Comparison of ENCODE assay signal across 27 cellular contexts in genomic region chr10:60413306-60414012, GRCh38. TPM values are rescaled to one million over a fixed set of nuclear protein-coding genes. Genes with fewer than 3 reads are reported as not detected.
DNase-seq lines count a peak whose midpoint lies in the region; TF ChIP-seq lines count a peak whose summit lies in the region.
"Had no signal": no experiment of that assay in that cellular context is flagged by ENCODE, and none has a peak within 500 bp of the region (broad histone marks: within the 10 kb centered on the region; RNA-seq: fewer than 3 reads in every experiment).

No MANE protein-coding gene starts in this region.

- peaks cover 37% of the 10 kb centered on the region for H3K4me1 ChIP-seq in mammary epithelial cell (ENCODE audit: insufficient read depth, low read length)
- peaks cover 6 to 11% of the 10 kb centered on the region in 2 experiments for H3K4me1 ChIP-seq in trophoblast cell (ENCODE audit: control insufficient read depth in 1 of 2, insufficient read depth in 2 of 2, low read length in 2 of 2)
- H3K4me1 ChIP-seq in SK-N-SH (ENCODE audit: control insufficient read depth in 1 of 2, insufficient read depth in 2 of 2, low read depth in 1 of 2, low read length in 1 of 2), result peaks cover 24 to 35% of the 10 kb centered on the region in 2 experiments
- peaks cover 12% of the 10 kb centered on the region for H3K4me1 ChIP-seq in BE2C
- H3K4me1 ChIP-seq: BLaER1, parathyroid adenoma, spleen had no signal

- H3K14ac ChIP-seq in trophoblast cell (ENCODE audit: low read length), result no peak overlapping the region

- peak overlapping the region; percentile 35 for H4K91ac ChIP-seq in trophoblast cell (ENCODE audit: low read depth, low read length)

- H3K9me3 Mint-ChIP-seq in Calu3 (ENCODE audit: low read depth, unreplicated experiment), result no peaks in the 10 kb centered on the region
- H3K9me3 Mint-ChIP-seq: activated CD4-positive, alpha-beta T cell treated with anti-CD3 and anti-CD28 coated beads, Interleukin-2, amount 10 ng/mL, durations not matched to agents 24 days and 14 days; activated naive CD4-positive, alpha-beta T cell treated with anti-CD3 and anti-CD28 coated beads, Interleukin-2, amount 50 U/mL, for 72 hours had no signal

- H3K4me3 ChIP-seq in mammary epithelial cell (replicated peaks in 1 of 3; ENCODE audit: insufficient read depth in 1 of 3, low read depth in 2 of 3, low read length in 3 of 3) (no peak overlapping the region), trophoblast cell (ENCODE audit: low read depth, low read length) (no peak overlapping the region), lower leg skin (ENCODE audit: low read depth, poor library complexity, severe bottlenecking) (no peak overlapping the region), SK-N-SH (ENCODE audit: low read depth in 2 of 2, low read length in 1 of 2) (no peak overlapping the region), BE2C (ENCODE audit: low read depth, low read length) (no peak overlapping the region)
- H3K4me3 ChIP-seq: BLaER1, hepatocyte, MG63, SJSA1, spleen had no signal

- no peak overlapping the region for H3K23ac ChIP-seq in trophoblast cell (ENCODE audit: low read length)

- DNase-seq in Calu3 (peak; percentile 18), NCI-H524 (lab: John Stamatoyannopoulos, UW) (peak; percentile 49 to 75), mammary epithelial cell (peak; percentile 58), trophoblast cell (peak; percentile 84 to 91), lower leg skin (ENCODE audit: low spot score in 2 of 2) (no peak), SK-N-SH (no peak), BE2C (no peak), DMS153 treated with DMSO at 0.1 percent for 48 hours (lab: John Stamatoyannopoulos, UW; ENCODE audit: unreplicated experiment) (no peak)
- DNase-seq: activated CD4-positive, alpha-beta T cell treated with anti-CD3 and anti-CD28 coated beads, Interleukin-2, amount 10 ng/mL, durations not matched to agents 24 days and 14 days; activated effector memory CD4-positive, alpha-beta T cell treated with Interleukin-2 at 50 U/mL for 16 hours; activated T-cell treated with anti-CD3 and anti-CD28 coated beads, Interleukin-2, amount 50 U/mL, for 1 hour; anterior cingulate cortex; DMS79; KBM-7; mesendoderm; MG63; NCI-H1930; NCI-H774; right cardiac atrium; spleen; stimulated activated CD4-positive, alpha-beta T cell treated with anti-CD3 and anti-CD28 coated beads, Interleukin-2, amount 100 ng/mL, for 24 hours; stimulated activated naive CD8-positive, alpha-beta T cell treated with anti-CD3 and anti-CD28 coated beads, Interleukin-15, Interleukin-2, amounts not matched to agents 100 U/mL and 50 U/mL, for 24 hours had no signal

- H2BK120ac ChIP-seq in trophoblast cell (ENCODE audit: insufficient read depth, low read length, poor library complexity), result no peak overlapping the region

- no peak overlapping the region for H3K18ac ChIP-seq in trophoblast cell (ENCODE audit: low read length)

- H3K79me1 ChIP-seq in trophoblast cell (ENCODE audit: low read length), result peaks cover 10% of the 10 kb centered on the region

- in situ Hi-C loops in mammary epithelial cell (cut with MboI; ENCODE audit: low sequenced_read_pairs in 2 of 2), result no loop called here

- no peak for TF ChIP-seq POLR2A in lower leg skin (IDR thresholded peaks at IDR 0.05)

- no peaks in the 10 kb centered on the region for H3K27me3 Mint-ChIP-seq in Calu3 (ENCODE audit: unreplicated experiment)
- H3K27me3 Mint-ChIP-seq: activated CD4-positive, alpha-beta T cell treated with anti-CD3 and anti-CD28 coated beads, Interleukin-2, amount 10 ng/mL, durations not matched to agents 24 days and 14 days had no signal

- TF ChIP-seq CTCF in Calu3 (IDR thresholded peaks at IDR 0.05; ENCODE audit: unreplicated experiment), result no peak
- no peak for TF ChIP-seq CTCF in mammary epithelial cell (conservative IDR thresholded peaks at IDR 0.05 in 1 of 2, IDR thresholded peaks at IDR 0.05 in 1 of 2; ENCODE audit: extremely low read depth in 1 of 2, insufficient read depth in 1 of 2, low read depth in 1 of 2, low read length in 2 of 2)
- no peak for TF ChIP-seq CTCF in lower leg skin (IDR thresholded peaks at IDR 0.05)
- no peak for TF ChIP-seq CTCF in SK-N-SH (IDR thresholded peaks at IDR 0.05)
- no peak for TF ChIP-seq CTCF in BE2C (IDR thresholded peaks at IDR 0.05; ENCODE audit: low read depth, low read length)

- H3K9me2 ChIP-seq in SK-N-SH, result no peaks in the 10 kb centered on the region

- H2AFZ ChIP-seq in mammary epithelial cell (ENCODE audit: low read depth, low read length), result no peak overlapping the region
- H2AFZ ChIP-seq in trophoblast cell (ENCODE audit: insufficient read depth, low read length, poor library complexity), result no peak overlapping the region
- no peak overlapping the region for H2AFZ ChIP-seq in SK-N-SH (ENCODE audit: low read depth)
- H2AFZ ChIP-seq: hepatocyte, parathyroid adenoma had no signal

- H3K4me1 Mint-ChIP-seq in Calu3 (ENCODE audit: low read depth, unreplicated experiment), result peaks cover 30% of the 10 kb centered on the region

- H2BK5ac ChIP-seq in trophoblast cell (ENCODE audit: low read depth, low read length, poor library complexity), result no peak overlapping the region

- H4K20me1 ChIP-seq in mammary epithelial cell (ENCODE audit: insufficient read depth, low read length), result no peaks in the 10 kb centered on the region
- H4K20me1 ChIP-seq in SK-N-SH (ENCODE audit: insufficient read depth), result no peaks in the 10 kb centered on the region
- H4K20me1 ChIP-seq: BLaER1 had no signal

- WGBS in mammary epithelial cell (ENCODE audit: low coverage, missing lambda C conversion rate), result 96% methylated on average over 2 of the region's 2 CpGs
- no CpG with 5 or more reads among the region's 2 CpGs for WGBS in trophoblast cell (ENCODE audit: extremely low coverage, insufficient coverage, insufficient read length)
- 83 to 85% methylated on average over 2 of the region's 2 CpGs for WGBS in lower leg skin, 2 donors
- 82% methylated on average over 2 of the region's 2 CpGs for WGBS in SK-N-SH (ENCODE audit: low lambda C conversion rate)

- no peak for TF ChIP-seq EP300 in SK-N-SH (IDR thresholded peaks at IDR 0.05; ENCODE audit: borderline replicate concordance in 1 of 2, low read depth in 1 of 2, low read length in 1 of 2)

- no peak overlapping the region for H3K27ac Mint-ChIP-seq in Calu3 (ENCODE audit: unreplicated experiment)
- H3K27ac Mint-ChIP-seq: activated CD4-positive, alpha-beta T cell treated with anti-CD3 and anti-CD28 coated beads, Interleukin-2, amount 10 ng/mL, durations not matched to agents 24 days and 14 days; activated naive CD4-positive, alpha-beta T cell treated with anti-CD3 and anti-CD28 coated beads, Interleukin-2, amount 50 U/mL, for 72 hours had no signal

- H3K79me2 ChIP-seq in mammary epithelial cell (ENCODE audit: insufficient read depth, low read length) (no peaks in the 10 kb centered on the region), trophoblast cell (ENCODE audit: control insufficient read depth, insufficient read depth, low read length, poor library complexity) (no peaks in the 10 kb centered on the region), SK-N-SH (ENCODE audit: insufficient read depth) (no peaks in the 10 kb centered on the region)
- H3K79me2 ChIP-seq: hepatocyte, parathyroid adenoma had no signal

- H3K36me3 ChIP-seq in mammary epithelial cell (ENCODE audit: insufficient read depth, low read length) (no peaks in the 10 kb centered on the region), trophoblast cell (ENCODE audit: control insufficient read depth in 1 of 2, insufficient read depth in 2 of 2, low read length in 2 of 2) (no peaks in the 10 kb centered on the region), SK-N-SH (replicated peaks in 1 of 2; ENCODE audit: control insufficient read depth in 1 of 2, insufficient read depth in 2 of 2, low read length in 1 of 2) (no peaks in the 10 kb centered on the region), BE2C (no peaks in the 10 kb centered on the region)
- H3K36me3 ChIP-seq: BLaER1, MG63, SJSA1, spleen had no signal

- H3K4me3 Mint-ChIP-seq in Calu3 (ENCODE audit: low read depth, unreplicated experiment), result no peak overlapping the region
- H3K4me3 Mint-ChIP-seq: activated CD4-positive, alpha-beta T cell treated with anti-CD3 and anti-CD28 coated beads, Interleukin-2, amount 10 ng/mL, durations not matched to agents 24 days and 14 days had no signal

- H4K8ac ChIP-seq in trophoblast cell (ENCODE audit: low read depth, low read length), result no peak overlapping the region

- CTCF ChIA-PET in Calu3 (lab: Charles Lee) (no interaction called here), mammary epithelial cell (lab: Charles Lee; ENCODE audit: low non-redundant PET) (no interaction called here), SK-N-SH (lab: Yijun Ruan, JAX) (no interaction called here)

- BruUV-seq in Calu3 (replicated peaks; lab: Mats Ljungman, UMichigan), result no TSS peak
- no TSS peak for BruUV-seq in mammary epithelial cell (replicated peaks; lab: Mats Ljungman, UMichigan)

- no peak overlapping the region for H3K27ac ChIP-seq in mammary epithelial cell (ENCODE audit: insufficient read depth, low read depth, low read length)
- no peak overlapping the region for H3K27ac ChIP-seq in trophoblast cell (ENCODE audit: low read depth, low read length)
- H3K27ac ChIP-seq in SK-N-SH (ENCODE audit: low read depth in 2 of 2, low read length in 1 of 2), result peak overlapping the region in 1 of 2 experiments; percentile 97; a peak in 2 of 4 replicates
- H3K27ac ChIP-seq: BLaER1, hepatocyte, parathyroid adenoma, spleen had no signal

- H4K12ac ChIP-seq in trophoblast cell (ENCODE audit: low read depth, low read length), result no peak overlapping the region

- no peak overlapping the region for H3K9ac ChIP-seq in mammary epithelial cell (ENCODE audit: insufficient read depth, low read length)
- no peak overlapping the region for H3K9ac ChIP-seq in trophoblast cell (ENCODE audit: low read length)
- no peak overlapping the region for H3K9ac ChIP-seq in SK-N-SH
- H3K9ac ChIP-seq: BLaER1, parathyroid adenoma had no signal

- H3K9me3 ChIP-seq in mammary epithelial cell (replicated peaks; ENCODE audit: insufficient read depth, low read length) (no peaks in the 10 kb centered on the region), trophoblast cell (ENCODE audit: insufficient read depth, low read depth, low read length) (no peaks in the 10 kb centered on the region), SK-N-SH (no peaks in the 10 kb centered on the region), BE2C (no peaks in the 10 kb centered on the region)
- H3K9me3 ChIP-seq: BLaER1, MG63, SJSA1, spleen had no signal

- H3K4me2 ChIP-seq in mammary epithelial cell (ENCODE audit: insufficient read depth, low read depth, low read length) (no peak overlapping the region), trophoblast cell (ENCODE audit: low read length) (no peak overlapping the region), SK-N-SH (no peak overlapping the region)
- H3K4me2 ChIP-seq: BLaER1, hepatocyte had no signal

- H2BK12ac ChIP-seq in trophoblast cell (ENCODE audit: low read length), result no peak overlapping the region

- H3K36me3 Mint-ChIP-seq in Calu3 (ENCODE audit: insufficient read depth, unreplicated experiment), result no peaks in the 10 kb centered on the region

- intact Hi-C loops in Calu3 (cut with micrococcal nuclease; ENCODE audit: unreplicated experiment), result loop anchor here (5.0 kb wide), 1 partner anchor 66 kb away; no protein-coding TSS in a partner anchor
- intact Hi-C loops in mammary epithelial cell (cut with micrococcal nuclease), result loop anchor here (1.0 to 2.0 kb wide), 2 partner anchors 15 to 28 kb away; no protein-coding TSS in a partner anchor
- intact Hi-C loops in lower leg skin (cut with DNase I; ENCODE audit: low total_unique reads), result no loop called here

- H2AK5ac ChIP-seq in trophoblast cell (ENCODE audit: low read length), result no peak overlapping the region

- H3K4ac ChIP-seq in trophoblast cell (ENCODE audit: low read depth, low read length), result no peak overlapping the region

- no peaks in the 10 kb centered on the region for H3K27me3 ChIP-seq in mammary epithelial cell (ENCODE audit: insufficient read depth, low read length)
- H3K27me3 ChIP-seq in trophoblast cell (ENCODE audit: insufficient read depth, low read length), result no peaks in the 10 kb centered on the region
- H3K27me3 ChIP-seq in SK-N-SH (ENCODE audit: insufficient read depth), result no peaks in the 10 kb centered on the region
- H3K27me3 ChIP-seq in BE2C, result no peaks in the 10 kb centered on the region
- H3K27me3 ChIP-seq: BLaER1, hepatocyte, MG63, SJSA1, spleen had no signal

- TF ChIP-seq RAD21 in SK-N-SH (IDR thresholded peaks at IDR 0.05; ENCODE audit: low read length), result no peak

- dilution Hi-C loops in mammary epithelial cell (cut with HindIII; ENCODE audit: low sequenced_read_pairs), result no loop called here

- POLR2A ChIA-PET in SK-N-SH (lab: Yijun Ruan, JAX), result no interaction called here

- H3F3A ChIP-seq in SK-N-SH (replicated peaks; ENCODE audit: insufficient read depth), result peaks cover 34% of the 10 kb centered on the region

RNA-seq across cellular contexts. Expression of gene ANK3, which starts 23.8 kb away (rescaled TPM):
- total RNA-seq in Calu3 (2022) (29.8 and 32.9 TPM in 2 replicates), mammary epithelial cell (10 to 100 TPM; 12.9 to 23.7 TPM), lower leg skin (100 to 1,000 TPM in 2 of 4 donors, 10 to 100 TPM in 2; 76.2 to 107 (median 91.5) TPM)
- polyA plus RNA-seq in mammary epithelial cell (5.0 TPM), SK-N-SH (2012; rRNA removed) (10.0 and 13.9 TPM in 2 replicates)
- polyA minus RNA-seq in mammary epithelial cell, result 9.9 TPM
- polyA plus RNA-seq in trophoblast cell (2013), result 59.8 and 70.8 TPM in 2 replicates
- polyA plus RNA-seq in SK-N-SH (2012; cell fraction: cytosol; rRNA removed), result 11.8 and 14.5 TPM in 2 replicates
- polyA plus RNA-seq in SK-N-SH (2012; cell fraction: nucleus; rRNA removed), result 8.9 and 16.1 TPM in 2 replicates
- 8.6 TPM for polyA plus RNA-seq in BE2C (2012; ENCODE audit: insufficient read depth, insufficient read length, low read depth)

Comparison
In these comparisons a context has a peak if more than half of its experiments do, and no peak if none do; other contexts are left out.
1. DNase-seq: peak in Calu3 (single experiment), NCI-H524 (2 of 2), mammary epithelial cell (single experiment) and trophoblast cell (2 of 2); none in lower leg skin (0 of 2), SK-N-SH (single experiment), BE2C (single experiment) and DMS153 treated with DMSO at 0.1 percent for 48 hours (single experiment).